In the genomic region with DNA sequence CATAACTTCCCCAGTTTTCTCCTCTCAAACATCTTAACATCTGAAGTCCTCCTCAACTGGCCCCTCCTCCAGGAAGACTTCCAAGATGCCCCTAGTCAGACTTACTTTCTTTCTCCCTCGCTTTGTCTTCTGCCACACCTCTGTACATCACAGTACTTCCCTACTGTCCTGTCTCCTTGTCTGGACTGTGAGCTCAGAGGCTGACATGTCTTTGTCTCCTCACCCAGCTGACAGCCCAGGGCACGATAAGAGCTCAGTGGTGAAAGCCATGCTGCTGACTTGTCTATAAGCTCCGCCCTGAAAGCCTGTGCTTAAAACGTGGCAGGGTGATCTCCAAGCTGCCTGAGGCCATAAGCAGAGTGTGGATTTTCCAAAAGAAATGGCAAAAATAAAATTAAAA, we compare ENCODE assay signal across 1 cellular context.
TF ChIP-seq lines count a peak whose summit lies in the region.

No MANE protein-coding gene starts in this region.

TF ChIP-seq in K562, 482 proteins besides CTCF, POLR2A, EP300 and RAD21 (continued from another document and continues in another):
- TF ChIP-seq CBX2 (IDR thresholded peaks at IDR 0.05; ENCODE audit: insufficient read depth, low read length, poor library complexity, severe bottlenecking) (no peak), ARID1B (IDR thresholded peaks at IDR 0.05) (peak; percentile 73), ZBTB17 (CRISPR knock-in tag; IDR thresholded peaks at IDR 0.05) (no peak), NFYB (IDR thresholded peaks at IDR 0.05; ENCODE audit: extremely low read depth, insufficient read length) (no peak), ZNF3 (CRISPR knock-in tag; IDR thresholded peaks at IDR 0.05) (no peak), MXI1 (IDR thresholded peaks at IDR 0.05; ENCODE audit: low read depth, low read length) (peak; percentile 93), TBL1XR1 (IDR thresholded peaks at IDR 0.05; ENCODE audit: low read length in 2 of 2) (peak in 1 of 2 experiments; percentile 22; a peak in 1 of 4 replicates), MEIS2 (IDR thresholded peaks at IDR 0.05; ENCODE audit: partially characterized antibody) (peak; percentile 98), NFRKB (IDR thresholded peaks at IDR 0.05; ENCODE audit: low read depth) (no peak), NR3C1 (CRISPR knock-in tag; IDR thresholded peaks at IDR 0.05) (no peak), RBM15 (IDR thresholded peaks at IDR 0.05; ENCODE audit: insufficient read depth, low read length) (no peak), ZNF445 (CRISPR knock-in tag; IDR thresholded peaks at IDR 0.05; ENCODE audit: low read depth) (no peak), FOXJ2 (tag; IDR thresholded peaks at IDR 0.05) (no peak), TBP (optimal IDR thresholded peaks at IDR 0.05; ENCODE audit: low read depth, low read length) (peak; percentile 28), BDP1 (IDR thresholded peaks at IDR 0.05; ENCODE audit: insufficient read depth, insufficient read length) (no peak), PRMT5 (CRISPR knock-in tag; IDR thresholded peaks at IDR 0.05) (no peak), ZBTB9 (CRISPR knock-in tag; IDR thresholded peaks at IDR 0.05) (no peak), SMAD4 (CRISPR knock-in tag; conservative IDR thresholded peaks at IDR 0.05) (peak; percentile 74), ATF1 (CRISPR knock-in tag; IDR thresholded peaks at IDR 0.05) (no peak), ATF1 (tag; IDR thresholded peaks at IDR 0.05) (peak; percentile 63), PBX2 (CRISPR knock-in tag; IDR thresholded peaks at IDR 0.05; ENCODE audit: low read depth) (no peak), PBX2 (tag; conservative IDR thresholded peaks at IDR 0.05; ENCODE audit: low read depth) (peak; percentile 95), RFX5 (IDR thresholded peaks at IDR 0.05; ENCODE audit: low read depth, low read length) (no peak), TOE1 (IDR thresholded peaks at IDR 0.05; ENCODE audit: borderline replicate concordance) (peak; percentile 29; the same call in 1 of the 2 replicates), TOE1 (CRISPR knock-in tag; IDR thresholded peaks at IDR 0.05; ENCODE audit: borderline replicate concordance, low read depth) (no peak), TGIF2 (CRISPR knock-in tag; IDR thresholded peaks at IDR 0.05) (no peak), DACH1 (IDR thresholded peaks at IDR 0.05; ENCODE audit: partially characterized antibody) (peak; percentile 95), RCOR1 (IDR thresholded peaks at IDR 0.05; ENCODE audit: borderline replicate concordance in 1 of 2, low read depth in 2 of 2, low read length in 2 of 2) (peak in 1 of 2 experiments; percentile 91; a peak in 2 of 4 replicates), BHLHE40 (IDR thresholded peaks at IDR 0.05; ENCODE audit: low read length) (peak; percentile 88), PHTF2 (CRISPR knock-in tag; IDR thresholded peaks at IDR 0.05) (no peak), CBFA2T2 (conservative IDR thresholded peaks at IDR 0.05) (peak; percentile 22; the same call in 1 of the 2 replicates), ERF (CRISPR knock-in tag; IDR thresholded peaks at IDR 0.05) (no peak), ZNF217 (CRISPR knock-in tag; IDR thresholded peaks at IDR 0.05) (no peak), GTF2F1 (IDR thresholded peaks at IDR 0.05; ENCODE audit: low read depth, low read length) (no peak), NCOA6 (IDR thresholded peaks at IDR 0.05) (no peak), ETV5 (CRISPR knock-in tag; IDR thresholded peaks at IDR 0.05; ENCODE audit: low read depth) (no peak), KAT8 (IDR thresholded peaks at IDR 0.05; ENCODE audit: low read depth) (no peak), NFATC3 (IDR thresholded peaks at IDR 0.05) (no peak), USF1 (CRISPR knock-in tag; IDR thresholded peaks at IDR 0.05) (no peak), SPI1 (IDR thresholded peaks at IDR 0.05; ENCODE audit: borderline replicate concordance, low read depth, low read length) (peak; percentile 38; the same call in 1 of the 2 replicates), MAFK (IDR thresholded peaks at IDR 0.05; ENCODE audit: low read length) (peak; percentile 6; the same call in 1 of the 2 replicates), LEF1 (IDR thresholded peaks at IDR 0.05) (peak; percentile 71)
- TF ChIP-seq, protein P1, sequence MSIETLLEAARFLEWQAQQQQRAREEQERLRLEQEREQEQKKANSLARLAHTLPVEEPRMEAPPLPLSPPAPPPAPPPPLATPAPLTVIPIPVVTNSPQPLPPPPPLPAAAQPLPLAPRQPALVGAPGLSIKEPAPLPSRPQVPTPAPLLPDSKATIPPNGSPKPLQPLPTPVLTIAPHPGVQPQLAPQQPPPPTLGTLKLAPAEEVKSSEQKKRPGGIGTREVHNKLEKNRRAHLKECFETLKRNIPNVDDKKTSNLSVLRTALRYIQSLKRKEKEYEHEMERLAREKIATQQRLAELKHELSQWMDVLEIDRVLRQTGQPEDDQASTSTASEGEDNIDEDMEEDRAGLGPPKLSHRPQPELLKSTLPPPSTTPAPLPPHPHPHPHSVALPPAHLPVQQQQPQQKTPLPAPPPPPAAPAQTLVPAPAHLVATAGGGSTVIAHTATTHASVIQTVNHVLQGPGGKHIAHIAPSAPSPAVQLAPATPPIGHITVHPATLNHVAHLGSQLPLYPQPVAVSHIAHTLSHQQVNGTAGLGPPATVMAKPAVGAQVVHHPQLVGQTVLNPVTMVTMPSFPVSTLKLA (conservative IDR thresholded peaks at IDR 0.05) = peak; percentile 88 to 96
- TF ChIP-seq, protein P2, sequence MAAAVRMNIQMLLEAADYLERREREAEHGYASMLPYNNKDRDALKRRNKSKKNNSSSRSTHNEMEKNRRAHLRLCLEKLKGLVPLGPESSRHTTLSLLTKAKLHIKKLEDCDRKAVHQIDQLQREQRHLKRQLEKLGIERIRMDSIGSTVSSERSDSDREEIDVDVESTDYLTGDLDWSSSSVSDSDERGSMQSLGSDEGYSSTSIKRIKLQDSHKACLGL (CRISPR knock-in tag; IDR thresholded peaks at IDR 0.05; ENCODE audit: borderline replicate concordance, poor library complexity, severe bottlenecking) = peak; percentile 24
- TF ChIP-seq, protein P3, sequence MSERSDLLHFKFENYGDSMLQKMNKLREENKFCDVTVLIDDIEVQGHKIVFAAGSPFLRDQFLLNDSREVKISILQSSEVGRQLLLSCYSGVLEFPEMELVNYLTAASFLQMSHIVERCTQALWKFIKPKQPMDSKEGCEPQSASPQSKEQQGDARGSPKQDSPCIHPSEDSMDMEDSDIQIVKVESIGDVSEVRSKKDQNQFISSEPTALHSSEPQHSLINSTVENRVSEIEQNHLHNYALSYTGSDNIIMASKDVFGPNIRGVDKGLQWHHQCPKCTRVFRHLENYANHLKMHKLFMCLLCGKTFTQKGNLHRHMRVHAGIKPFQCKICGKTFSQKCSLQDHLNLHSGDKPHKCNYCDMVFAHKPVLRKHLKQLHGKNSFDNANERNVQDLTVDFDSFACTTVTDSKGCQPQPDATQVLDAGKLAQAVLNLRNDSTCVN (CRISPR knock-in tag; IDR thresholded peaks at IDR 0.05) = no peak
- TF ChIP-seq, protein P4, sequence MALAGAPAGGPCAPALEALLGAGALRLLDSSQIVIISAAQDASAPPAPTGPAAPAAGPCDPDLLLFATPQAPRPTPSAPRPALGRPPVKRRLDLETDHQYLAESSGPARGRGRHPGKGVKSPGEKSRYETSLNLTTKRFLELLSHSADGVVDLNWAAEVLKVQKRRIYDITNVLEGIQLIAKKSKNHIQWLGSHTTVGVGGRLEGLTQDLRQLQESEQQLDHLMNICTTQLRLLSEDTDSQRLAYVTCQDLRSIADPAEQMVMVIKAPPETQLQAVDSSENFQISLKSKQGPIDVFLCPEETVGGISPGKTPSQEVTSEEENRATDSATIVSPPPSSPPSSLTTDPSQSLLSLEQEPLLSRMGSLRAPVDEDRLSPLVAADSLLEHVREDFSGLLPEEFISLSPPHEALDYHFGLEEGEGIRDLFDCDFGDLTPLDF (CRISPR knock-in tag; IDR thresholded peaks at IDR 0.05) = no peak
